ENCODE assay signal across 1 cellular context in genomic region chr3:46946416-46946815, GRCh38.
A peak's percentile ranks its signal among the peaks of the same experiment; 100 is the strongest.
TF ChIP-seq lines count a peak whose summit lies in the region.

No MANE protein-coding gene starts in this region.

TF ChIP-seq in K562, 482 proteins besides CTCF, POLR2A, EP300 and RAD21 (continued from another document):
- 0 out of 2 replicates have a peak, but pooled peaks have one; percentile 69 for TF ChIP-seq ARID3B (CRISPR knock-in tag; IDR thresholded peaks at IDR 0.05; ENCODE audit: borderline replicate concordance)
- no peak for TF ChIP-seq MCM7 (IDR thresholded peaks at IDR 0.05)
- TF ChIP-seq BCOR (IDR thresholded peaks at IDR 0.05) = no peak
- TF ChIP-seq ZNF583 (CRISPR knock-in tag; IDR thresholded peaks at IDR 0.05) = no peak
- TF ChIP-seq GATAD2B (IDR thresholded peaks at IDR 0.05; ENCODE audit: borderline replicate concordance) = no peak
- TF ChIP-seq ZNF239 (CRISPR knock-in tag; IDR thresholded peaks at IDR 0.05) = no peak
- no peak for TF ChIP-seq CREB3L1 (IDR thresholded peaks at IDR 0.05; ENCODE audit: borderline replicate concordance, low read depth)
